8 cellular contexts compared by ENCODE assay signal in genomic region chr5:6377582-6378127, GRCh38. TPM values are rescaled to one million over a fixed set of nuclear protein-coding genes. Genes with fewer than 3 reads are reported as not detected.
A peak's percentile ranks its signal among the peaks of the same experiment; 100 is the strongest.
DNase-seq lines count a peak whose midpoint lies in the region; ATAC-seq, FAIRE-seq and TF ChIP-seq lines count a peak whose summit lies in the region.

No MANE protein-coding gene starts in this region.

- 15 to 17% methylated on average over 11 of the region's 11 CpGs for WGBS in pancreas, 2 donors

- ATAC-seq in HG03095 (IDR thresholded peaks at IDR 0.05; ENCODE audit: unreplicated experiment) (peak; percentile 11), SK-N-SH treated with all-trans-retinoic acid at 6 μM for 48 hours (peak; percentile 41), pancreas (peak; percentile 32 to 56 (median 40))

- peak overlapping the region; percentile 99 for H3K4me3 Mint-ChIP-seq in T-helper 1 cell treated with Interleukin-12 subunit alpha and Interleukin-12 subunit beta and Interleukin-4 antibody, amounts not matched to agents 30 μg/mL and 1 μg/mL, for 36 hours

- H3K4me3 ChIP-seq in fibroblast of lung (replicated peaks in 1 of 4; ENCODE audit: control extremely low read depth in 1 of 4, insufficient read depth in 1 of 4, low read depth in 3 of 4, low read length in 4 of 4) (peak overlapping the region; percentile 89 to 97 (median 96)), pancreas (peak overlapping the region; percentile 91 to 99 (median 96))

- peak overlapping the region; percentile 93 for H3K27ac ChIP-seq in fibroblast of lung (ENCODE audit: insufficient read depth, low read length)
- H3K27ac ChIP-seq in pancreas, result peak overlapping the region in 3 of 4 donors; percentile 56 to 66 (median 66)

- peaks cover 56% of the 10 kb centered on the region for H3K36me3 Mint-ChIP-seq in T-helper 1 cell treated with Interleukin-12 subunit alpha and Interleukin-12 subunit beta and Interleukin-4 antibody, amounts not matched to agents 30 μg/mL and 1 μg/mL, for 36 hours (ENCODE audit: low read depth)

- H3K9me3 ChIP-seq in fibroblast of lung (ENCODE audit: control insufficient read depth, insufficient read depth, low read depth, low read length), result no peaks in the 10 kb centered on the region
- no peaks in the 10 kb centered on the region for H3K9me3 ChIP-seq in pancreas

- H3K9me3 Mint-ChIP-seq in T-helper 1 cell treated with Interleukin-12 subunit alpha and Interleukin-12 subunit beta and Interleukin-4 antibody, amounts not matched to agents 30 μg/mL and 1 μg/mL, for 36 hours, result no peaks in the 10 kb centered on the region

- H2AFZ ChIP-seq in fibroblast of lung (ENCODE audit: low read length), result no peak overlapping the region

- DNase-seq in T-helper 1 cell (no peak), fibroblast of lung (ENCODE audit: low read depth in 2 of 2) (peak in 1 of 2 donors; percentile 2), pancreas (no peak), AG08396 (ENCODE audit: low spot score) (no peak), RCC 7860 (ENCODE audit: low spot score) (no peak)

- H3K36me3 ChIP-seq in fibroblast of lung (ENCODE audit: control insufficient read depth, insufficient read depth, low read length), result peaks cover 13% of the 10 kb centered on the region
- peaks cover 0 to 28% (median 0%) of the 10 kb centered on the region in 3 donors for H3K36me3 ChIP-seq in pancreas

- H3K9ac ChIP-seq in fibroblast of lung (ENCODE audit: insufficient read depth, low read length), result peak overlapping the region; percentile 95

- FAIRE-seq in pancreas (lab: Jason Lieb, UNC) (no peak), RCC 7860 (lab: Jason Lieb, UNC) (no peak)

- H3K27me3 ChIP-seq in fibroblast of lung (ENCODE audit: control insufficient read depth, insufficient read depth, low read length) (no peaks in the 10 kb centered on the region), pancreas (no peaks in the 10 kb centered on the region)

- peak overlapping the region; percentile 65 for H3K4me2 ChIP-seq in fibroblast of lung (ENCODE audit: extremely low read depth, insufficient read depth, low read length)

- peaks cover 29% of the 10 kb centered on the region for H3K79me2 ChIP-seq in fibroblast of lung (ENCODE audit: control insufficient read depth, insufficient read depth, low read length)

- peak overlapping the region; percentile 98 for H3K27ac Mint-ChIP-seq in T-helper 1 cell treated with Interleukin-12 subunit alpha and Interleukin-12 subunit beta and Interleukin-4 antibody, amounts not matched to agents 30 μg/mL and 1 μg/mL, for 36 hours

- intact Hi-C loops in pancreas (cut with DNase I), result no loop called here

- H3K27me3 Mint-ChIP-seq in T-helper 1 cell treated with Interleukin-12 subunit alpha and Interleukin-12 subunit beta and Interleukin-4 antibody, amounts not matched to agents 30 μg/mL and 1 μg/mL, for 36 hours (ENCODE audit: low read depth), result peaks cover 4% of the 10 kb centered on the region

- no peaks in the 10 kb centered on the region for H4K20me1 ChIP-seq in fibroblast of lung (ENCODE audit: control insufficient read depth, extremely low read depth, insufficient read depth, low read length)

- peaks cover 44% of the 10 kb centered on the region for H3K4me1 Mint-ChIP-seq in T-helper 1 cell treated with Interleukin-12 subunit alpha and Interleukin-12 subunit beta and Interleukin-4 antibody, amounts not matched to agents 30 μg/mL and 1 μg/mL, for 36 hours (ENCODE audit: low read depth)

- H3K4me1 ChIP-seq in fibroblast of lung (ENCODE audit: control insufficient read depth, extremely low read depth, insufficient read depth, low read length) (no peaks in the 10 kb centered on the region), pancreas (peaks cover 0 to 13% (median 4%) of the 10 kb centered on the region in 3 donors)

- TF ChIP-seq CTCF in fibroblast of lung (conservative IDR thresholded peaks at IDR 0.05 in 1 of 2, IDR thresholded peaks at IDR 0.05 in 1 of 2; ENCODE audit: low read depth in 1 of 2, low read length in 2 of 2), result no peak
- TF ChIP-seq CTCF in pancreas (IDR thresholded peaks at IDR 0.05), result no peak

TF ChIP-seq in SK-N-SH treated with all-trans-retinoic acid at 6 μM for 48 hours, 23 proteins besides CTCF, POLR2A, EP300 and RAD21:
- TF ChIP-seq, protein P1, sequence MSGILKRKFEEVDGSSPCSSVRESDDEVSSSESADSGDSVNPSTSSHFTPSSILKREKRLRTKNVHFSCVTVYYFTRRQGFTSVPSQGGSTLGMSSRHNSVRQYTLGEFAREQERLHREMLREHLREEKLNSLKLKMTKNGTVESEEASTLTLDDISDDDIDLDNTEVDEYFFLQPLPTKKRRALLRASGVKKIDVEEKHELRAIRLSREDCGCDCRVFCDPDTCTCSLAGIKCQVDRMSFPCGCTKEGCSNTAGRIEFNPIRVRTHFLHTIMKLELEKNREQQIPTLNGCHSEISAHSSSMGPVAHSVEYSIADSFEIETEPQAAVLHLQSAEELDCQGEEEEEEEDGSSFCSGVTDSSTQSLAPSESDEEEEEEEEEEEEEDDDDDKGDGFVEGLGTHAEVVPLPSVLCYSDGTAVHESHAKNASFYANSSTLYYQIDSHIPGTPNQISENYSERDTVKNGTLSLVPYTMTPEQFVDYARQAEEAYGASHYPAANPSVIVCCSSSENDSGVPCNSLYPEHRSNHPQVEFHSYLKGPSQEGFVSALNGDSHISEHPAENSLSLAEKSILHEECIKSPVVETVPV (CRISPR knock-in tag; IDR thresholded peaks at IDR 0.05), result no peak
- TF ChIP-seq ZFP30 (CRISPR knock-in tag; IDR thresholded peaks at IDR 0.05) (no peak), OSR1 (CRISPR knock-in tag; IDR thresholded peaks at IDR 0.05) (no peak), ISL1 (CRISPR knock-in tag; IDR thresholded peaks at IDR 0.05) (no peak), TCF4 (CRISPR knock-in tag; IDR thresholded peaks at IDR 0.05; ENCODE audit: borderline replicate concordance) (no peak), SNAI2 (CRISPR knock-in tag; IDR thresholded peaks at IDR 0.05) (no peak), TSHZ2 (CRISPR knock-in tag; IDR thresholded peaks at IDR 0.05) (no peak), BACH2 (CRISPR knock-in tag; IDR thresholded peaks at IDR 0.05; ENCODE audit: borderline replicate concordance) (no peak), PPARA (CRISPR knock-in tag; IDR thresholded peaks at IDR 0.05; ENCODE audit: borderline replicate concordance) (no peak), ZNF565 (CRISPR knock-in tag; conservative IDR thresholded peaks at IDR 0.05; ENCODE audit: low read depth) (no peak), ZNF70 (CRISPR knock-in tag; IDR thresholded peaks at IDR 0.05) (no peak), ESRRG (CRISPR knock-in tag; IDR thresholded peaks at IDR 0.05) (no peak), ZC3H10 (CRISPR knock-in tag; IDR thresholded peaks at IDR 0.05) (no peak)
- TF ChIP-seq, protein P2, sequence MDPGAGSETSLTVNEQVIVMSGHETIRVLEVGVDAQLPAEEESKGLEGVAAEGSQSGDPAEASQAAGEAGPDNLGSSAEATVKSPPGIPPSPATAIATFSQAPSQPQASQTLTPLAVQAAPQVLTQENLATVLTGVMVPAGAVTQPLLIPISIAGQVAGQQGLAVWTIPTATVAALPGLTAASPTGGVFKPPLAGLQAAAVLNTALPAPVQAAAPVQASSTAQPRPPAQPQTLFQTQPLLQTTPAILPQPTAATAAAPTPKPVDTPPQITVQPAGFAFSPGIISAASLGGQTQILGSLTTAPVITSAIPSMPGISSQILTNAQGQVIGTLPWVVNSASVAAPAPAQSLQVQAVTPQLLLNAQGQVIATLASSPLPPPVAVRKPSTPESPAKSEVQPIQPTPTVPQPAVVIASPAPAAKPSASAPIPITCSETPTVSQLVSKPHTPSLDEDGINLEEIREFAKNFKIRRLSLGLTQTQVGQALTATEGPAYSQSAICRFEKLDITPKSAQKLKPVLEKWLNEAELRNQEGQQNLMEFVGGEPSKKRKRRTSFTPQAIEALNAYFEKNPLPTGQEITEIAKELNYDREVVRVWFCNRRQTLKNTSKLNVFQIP (CRISPR knock-in tag; IDR thresholded peaks at IDR 0.05; ENCODE audit: borderline replicate concordance, low read depth), result no peak
- TF ChIP-seq, protein P3, sequence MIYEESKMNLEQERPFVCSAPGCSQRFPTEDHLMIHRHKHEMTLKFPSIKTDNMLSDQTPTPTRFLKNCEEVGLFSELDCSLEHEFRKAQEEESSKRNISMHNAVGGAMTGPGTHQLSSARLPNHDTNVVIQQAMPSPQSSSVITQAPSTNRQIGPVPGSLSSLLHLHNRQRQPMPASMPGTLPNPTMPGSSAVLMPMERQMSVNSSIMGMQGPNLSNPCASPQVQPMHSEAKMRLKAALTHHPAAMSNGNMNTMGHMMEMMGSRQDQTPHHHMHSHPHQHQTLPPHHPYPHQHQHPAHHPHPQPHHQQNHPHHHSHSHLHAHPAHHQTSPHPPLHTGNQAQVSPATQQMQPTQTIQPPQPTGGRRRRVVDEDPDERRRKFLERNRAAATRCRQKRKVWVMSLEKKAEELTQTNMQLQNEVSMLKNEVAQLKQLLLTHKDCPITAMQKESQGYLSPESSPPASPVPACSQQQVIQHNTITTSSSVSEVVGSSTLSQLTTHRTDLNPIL (CRISPR knock-in tag; IDR thresholded peaks at IDR 0.05; ENCODE audit: low read depth), result no peak

RNA-seq across cellular contexts. Expression of gene MED10, which starts 0.7 kb away (rescaled TPM):
- total RNA-seq in fibroblast of lung (9.5 and 13.5 TPM in 2 replicates), pancreas (10 to 100 TPM; 10.9 to 20.5 (median 14.4) TPM)
- polyA plus RNA-seq in fibroblast of lung (52.5 and 52.9 TPM in 2 replicates), pancreas (10 to 100 TPM; 17.4 to 25.1 TPM)
- 50.5 and 56.1 TPM in 2 replicates for polyA plus RNA-seq in fibroblast of lung (2012)
- 5.4 and 11.2 TPM in 2 replicates for polyA minus RNA-seq in fibroblast of lung (ENCODE audit: low replicate concordance)
